ENCODE assay signal across 8 cellular contexts in the genomic region with DNA sequence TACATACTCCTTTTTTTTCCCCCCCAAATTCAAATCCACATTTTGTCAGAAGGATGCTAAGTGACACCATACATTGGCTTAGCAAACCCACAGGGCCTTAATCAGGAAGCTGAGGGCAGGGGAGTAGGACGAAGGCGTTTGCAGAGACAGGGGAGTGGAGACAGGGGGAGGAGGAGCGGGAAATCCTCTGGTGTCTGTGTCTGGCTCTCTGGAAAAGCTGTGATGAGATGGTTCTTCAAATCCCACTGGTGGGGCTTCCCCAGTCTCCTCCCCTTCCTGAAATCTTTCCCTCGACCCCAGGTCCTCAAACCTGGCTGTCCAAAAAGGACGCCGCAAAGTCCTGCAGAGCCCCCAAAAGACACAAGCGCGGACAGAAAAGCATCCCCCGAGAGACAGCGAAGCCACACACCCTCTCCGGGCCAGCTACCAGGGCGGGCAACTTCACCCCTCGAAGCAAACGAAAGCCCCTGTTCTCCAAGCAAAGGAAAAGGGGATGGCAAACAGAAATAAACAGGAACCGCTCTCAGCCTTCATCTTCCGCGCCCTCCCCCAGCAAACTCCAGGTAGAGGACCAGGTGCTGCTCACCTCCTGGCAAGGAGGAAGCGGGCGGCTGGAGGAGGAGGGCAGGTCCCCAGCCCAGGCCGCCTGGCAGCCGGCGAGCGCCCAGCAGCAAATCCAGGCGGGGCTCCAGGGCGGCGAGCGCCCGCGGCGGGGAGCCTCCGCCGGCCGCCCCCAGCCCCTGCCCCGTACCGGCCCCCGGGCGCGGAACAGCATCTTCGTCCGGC. TPM values are rescaled to one million over a fixed set of nuclear protein-coding genes. Genes with fewer than 3 reads are reported as not detected.
DNase-seq lines count a peak whose midpoint lies in the region; ATAC-seq, FAIRE-seq and TF ChIP-seq lines count a peak whose summit lies in the region.

No MANE protein-coding gene starts in this region.

- H3K9me3 ChIP-seq in lower lobe of right lung (no peaks in the 10 kb centered on the region), stomach smooth muscle (ENCODE audit: control insufficient read depth in 2 of 2, low read length in 2 of 2) (no peaks in the 10 kb centered on the region)

- no peak for FAIRE-seq in D721Med (lab: Jason Lieb, UNC)

- ATAC-seq in GM19438 (IDR thresholded peaks at IDR 0.05; ENCODE audit: low read depth, unreplicated experiment), result peak; percentile 48
- peak; percentile 33 for ATAC-seq in HG03520 (IDR thresholded peaks at IDR 0.05; ENCODE audit: unreplicated experiment)
- peak; percentile 73 to 75 for ATAC-seq in lower lobe of right lung

- H3K27ac ChIP-seq in cingulate gyrus (ENCODE audit: low read depth, low read length) (peak overlapping the region; percentile 33), lower lobe of right lung (peak overlapping the region; percentile 53), stomach smooth muscle (ENCODE audit: low read length) (peak overlapping the region; percentile 7)

- H3K36me3 ChIP-seq in lower lobe of right lung (no peaks in the 10 kb centered on the region), stomach smooth muscle (ENCODE audit: control insufficient read depth in 2 of 2, insufficient read depth in 2 of 2, low read length in 2 of 2) (no peaks in the 10 kb centered on the region)

- H3K4me1 ChIP-seq in lower lobe of right lung (peaks cover 25% of the 10 kb centered on the region), stomach smooth muscle (ENCODE audit: control insufficient read depth, insufficient read depth, low read length) (peaks cover 10% of the 10 kb centered on the region)

- peak overlapping the region; percentile 64 to 67 for H3K9ac ChIP-seq in stomach smooth muscle (ENCODE audit: low read length in 2 of 2)

- H3K4me3 ChIP-seq in lower lobe of right lung (peak overlapping the region; percentile 72), stomach smooth muscle (ENCODE audit: low read length in 2 of 2) (peak overlapping the region; percentile 81 to 84)

- TF ChIP-seq CTCF in lower lobe of right lung (IDR thresholded peaks at IDR 0.05) (no peak), D721Med (IDR thresholded peaks at IDR 0.05; ENCODE audit: insufficient read depth, missing control alignments) (no peak)

- DNase-seq in DMS114 treated with DMSO at 0.1 percent for 48 hours (lab: John Stamatoyannopoulos, UW; ENCODE audit: unreplicated experiment), result peak; percentile 7
- peak; percentile 1 for DNase-seq in T follicular helper cell (ENCODE audit: low read depth)
- peak; percentile 54 for DNase-seq in lower lobe of right lung
- no peak for DNase-seq in D721Med (ENCODE audit: insufficient read length, low spot score)

- intact Hi-C loops in lower lobe of right lung (cut with DNase I), result no loop called here

- no peaks in the 10 kb centered on the region for H3K27me3 ChIP-seq in lower lobe of right lung (ENCODE audit: low read depth)
- no peaks in the 10 kb centered on the region for H3K27me3 ChIP-seq in stomach smooth muscle (ENCODE audit: control insufficient read depth in 1 of 2, insufficient read depth in 2 of 2, low read length in 2 of 2)

RNA-seq across cellular contexts. Expression of gene ELAPOR2, which starts 0.5 kb away (rescaled TPM):
- total RNA-seq in lower lobe of right lung, result 90.8 TPM
